ENCODE assay signal across 9 cellular contexts in genomic region chr2:236166157-236166780, GRCh38. TPM values are rescaled to one million over a fixed set of nuclear protein-coding genes. Genes with fewer than 3 reads are reported as not detected.
DNase-seq lines count a peak whose midpoint lies in the region; ATAC-seq and TF ChIP-seq lines count a peak whose summit lies in the region.
"Had no signal": no experiment of that assay in that cellular context is flagged by ENCODE, and none has a peak within 500 bp of the region (broad histone marks: within the 10 kb centered on the region; RNA-seq: fewer than 3 reads in every experiment).

No MANE protein-coding gene starts in this region.

- no peak overlapping the region for H3K23ac ChIP-seq in H9 (ENCODE audit: insufficient read length, low read depth, low read length)

- H3K9me3 ChIP-seq in H9 (ENCODE audit: control insufficient read depth, low read depth, low read length) = no peaks in the 10 kb centered on the region
- no peaks in the 10 kb centered on the region for H3K9me3 ChIP-seq in prostate gland
- H3K9me3 ChIP-seq: pancreas had no signal

- no peak overlapping the region for H2BK12ac ChIP-seq in H9 (ENCODE audit: insufficient read length, low read depth, low read length)

- H3T11ph ChIP-seq in H9 (ENCODE audit: low read length) = no peak overlapping the region

- no peak overlapping the region for H4K8ac ChIP-seq in H9 (replicated peaks; ENCODE audit: insufficient read length, low read depth, low read length)

- peaks cover 0 to 2% (median 0%) of the 10 kb centered on the region in 3 experiments; a peak in 2 of 7 replicates for H3K36me3 Mint-ChIP-seq in H9 (ENCODE audit: insufficient read depth in 1 of 3, low read depth in 3 of 3)
- no peaks in the 10 kb centered on the region for H3K36me3 Mint-ChIP-seq in natural killer cell treated with Interleukin-12 subunit alpha and Interleukin-12 subunit beta and Interleukin-15 and Interleukin-18, amount 100 ng/mL, for 72 hours

- no peak overlapping the region for H2BK15ac ChIP-seq in H9 (ENCODE audit: low read depth, low read length)

- H3K4me3 Mint-ChIP-seq in H9 = peak overlapping the region; percentile 5 to 81
- H3K4me3 Mint-ChIP-seq in natural killer cell treated with Interleukin-12 subunit alpha and Interleukin-12 subunit beta and Interleukin-15 and Interleukin-18, amount 100 ng/mL, for 72 hours = peak overlapping the region; percentile 47

- peaks cover 79% of the 10 kb centered on the region for H3K27me3 ChIP-seq in H9 (ENCODE audit: insufficient read depth, low read length)
- peaks cover 69% of the 10 kb centered on the region for H3K27me3 ChIP-seq in prostate gland (replicated peaks; ENCODE audit: insufficient read depth)

- WGBS in H9 (ENCODE audit: extremely low coverage, insufficient read length, low lambda C conversion rate) = no CpG with 5 or more reads among the region's 41 CpGs
- WGBS in prostate gland = 8% methylated on average over 41 of the region's 41 CpGs

- DNase-seq in AG08396 (ENCODE audit: low spot score) = peak; percentile 25
- peak; percentile 65 for DNase-seq in H9
- DNase-seq in dermis blood vessel endothelial cell = peak; percentile 60
- DNase-seq in natural killer cell treated with Interleukin-12 subunit alpha and Interleukin-12 subunit beta and Interleukin-15 and Interleukin-18, amount 100 ng/mL, for 72 hours (ENCODE audit: low spot score) = no peak
- no peak for DNase-seq in prostate gland (ENCODE audit: low spot score)
- DNase-seq in amniotic stem cell (lab: John Stamatoyannopoulos, UW) = no peak
- DNase-seq in Ammon's horn (ENCODE audit: low spot score) = no peak

- H3K18ac ChIP-seq in H9 (ENCODE audit: insufficient read length, low read depth, low read length) = no peak overlapping the region

- no peak overlapping the region for H2AFZ ChIP-seq in H9 (ENCODE audit: low read length)

- no peaks in the 10 kb centered on the region for H3K79me2 ChIP-seq in H9 (ENCODE audit: insufficient read depth, low read length)

- H3K4me1 ChIP-seq in H9 (ENCODE audit: insufficient read depth, low read length) (peaks cover 5% of the 10 kb centered on the region), prostate gland (replicated peaks) (peaks cover 13% of the 10 kb centered on the region)

- ATAC-seq in natural killer cell treated with Interleukin-12 subunit alpha and Interleukin-12 subunit beta and Interleukin-15 and Interleukin-18, amount 100 ng/mL, for 72 hours = no peak
- no peak for ATAC-seq in GM18505 (IDR thresholded peaks at IDR 0.05; ENCODE audit: unreplicated experiment)

- no peak overlapping the region for H3K4ac ChIP-seq in H9 (ENCODE audit: low read depth, low read length)

- H2BK20ac ChIP-seq in H9 (ENCODE audit: low read depth, low read length, poor library complexity, severe bottlenecking) = no peak overlapping the region

- no peak overlapping the region for H3K56ac ChIP-seq in H9 (ENCODE audit: insufficient read length, low read depth, low read length)

- H4K91ac ChIP-seq in H9 (ENCODE audit: insufficient read length, low read depth, low read length) = no peak overlapping the region

- H3K23me2 ChIP-seq in H9 (ENCODE audit: insufficient read length, low read depth, low read length, poor library complexity, severe bottlenecking) = peaks cover 20% of the 10 kb centered on the region

- H2BK5ac ChIP-seq in H9 (ENCODE audit: insufficient read length, low read length) = no peak overlapping the region

- TF ChIP-seq POLR2A in prostate gland (IDR thresholded peaks at IDR 0.05) = no peak
- no peak for TF ChIP-seq POLR2A in GM18505 (IDR thresholded peaks at IDR 0.05; ENCODE audit: borderline replicate concordance, extremely low read depth, insufficient read depth, insufficient read length)

- no peak overlapping the region for H2AK5ac ChIP-seq in H9 (ENCODE audit: insufficient read length, low read length)

- peaks cover 0 to 8% of the 10 kb centered on the region in 2 experiments; a peak in 2 of 5 replicates for H3K9me3 Mint-ChIP-seq in H9
- no peaks in the 10 kb centered on the region for H3K9me3 Mint-ChIP-seq in natural killer cell treated with Interleukin-12 subunit alpha and Interleukin-12 subunit beta and Interleukin-15 and Interleukin-18, amount 100 ng/mL, for 72 hours

- no peak overlapping the region for H3K27ac ChIP-seq in H9 (ENCODE audit: insufficient read length, low read depth, low read length)
- H3K27ac ChIP-seq in prostate gland = no peak overlapping the region
- H3K27ac ChIP-seq: pancreas had no signal

- H3K14ac ChIP-seq in H9 (ENCODE audit: insufficient read depth, low read length) = no peak overlapping the region

- H3K9ac ChIP-seq in H9 (ENCODE audit: extremely low read depth, insufficient read length, low read length) = no peak overlapping the region

- H3K4me3 ChIP-seq in prostate gland = no peak overlapping the region

- intact Hi-C loops in prostate gland (cut with DNase I) = no loop called here

- no peaks in the 10 kb centered on the region for H4K20me1 ChIP-seq in H9 (ENCODE audit: control insufficient read depth, insufficient read depth, insufficient read length)

- no peaks in the 10 kb centered on the region for H3K36me3 ChIP-seq in prostate gland
- H3K36me3 ChIP-seq: pancreas had no signal

- peaks cover 46 to 52% of the 10 kb centered on the region in 2 experiments for H3K4me1 Mint-ChIP-seq in H9
- peaks cover 0 to 12% of the 10 kb centered on the region in 2 donors for H3K4me1 Mint-ChIP-seq in natural killer cell treated with Interleukin-12 subunit alpha and Interleukin-12 subunit beta and Interleukin-15 and Interleukin-18, amount 100 ng/mL, for 72 hours (ENCODE audit: low read depth in 2 of 2)

- no peak for TF ChIP-seq CTCF in H9 (conservative IDR thresholded peaks at IDR 0.05)
- TF ChIP-seq CTCF in prostate gland (IDR thresholded peaks at IDR 0.05) = no peak

- no peak overlapping the region for H3K27ac Mint-ChIP-seq in H9
- H3K27ac Mint-ChIP-seq in natural killer cell treated with Interleukin-12 subunit alpha and Interleukin-12 subunit beta and Interleukin-15 and Interleukin-18, amount 100 ng/mL, for 72 hours = no peak overlapping the region

- no peak overlapping the region for H2BK120ac ChIP-seq in H9 (ENCODE audit: low read depth, low read length, poor library complexity, severe bottlenecking)

- H3K27me3 Mint-ChIP-seq in H9 (ENCODE audit: low read depth) = peaks cover 93% of the 10 kb centered on the region
- H3K27me3 Mint-ChIP-seq in natural killer cell treated with Interleukin-12 subunit alpha and Interleukin-12 subunit beta and Interleukin-15 and Interleukin-18, amount 100 ng/mL, for 72 hours = peaks cover 37 to 44% of the 10 kb centered on the region in 2 donors

- peak overlapping the region; percentile 64 for H3K4me2 ChIP-seq in H9 (ENCODE audit: insufficient read depth, insufficient read length, low read length)

- H3K79me1 ChIP-seq in H9 (ENCODE audit: insufficient read depth, low read depth, low read length, poor library complexity, severe bottlenecking) = no peaks in the 10 kb centered on the region

- H4K5ac ChIP-seq in H9 (ENCODE audit: insufficient read length, low read depth, low read length) = no peak overlapping the region

RNA-seq across cellular contexts. Expression of gene GBX2, which starts 1.9 kb away (rescaled TPM):
- total RNA-seq in H9 (2021) = 0.31 and 0.46 TPM in 2 replicates
- 0.34 and 1.1 TPM in 2 replicates for total RNA-seq in dermis blood vessel endothelial cell
- total RNA-seq in natural killer cell treated with Interleukin-12 subunit alpha and Interleukin-12 subunit beta and Interleukin-15 and Interleukin-18, amount 100 ng/mL, for 72 hours = not detected
- under 1 TPM in 1 of 2 donors, not detected in 1; 0.23 TPM for total RNA-seq in prostate gland
- total RNA-seq: pancreas had no signal

Comparison
In these comparisons a context has a peak if more than half of its experiments do, and no peak if none do; other contexts are left out.
1. DNase-seq: peak in AG08396 (single experiment), H9 (single experiment) and dermis blood vessel endothelial cell (single experiment); none in natural killer cell treated with Interleukin-12 subunit alpha and Interleukin-12 subunit beta and Interleukin-15 and Interleukin-18, amount 100 ng/mL, for 72 hours (single experiment), prostate gland (single experiment), amniotic stem cell (single experiment) and Ammon's horn (single experiment).